In the genomic region with DNA sequence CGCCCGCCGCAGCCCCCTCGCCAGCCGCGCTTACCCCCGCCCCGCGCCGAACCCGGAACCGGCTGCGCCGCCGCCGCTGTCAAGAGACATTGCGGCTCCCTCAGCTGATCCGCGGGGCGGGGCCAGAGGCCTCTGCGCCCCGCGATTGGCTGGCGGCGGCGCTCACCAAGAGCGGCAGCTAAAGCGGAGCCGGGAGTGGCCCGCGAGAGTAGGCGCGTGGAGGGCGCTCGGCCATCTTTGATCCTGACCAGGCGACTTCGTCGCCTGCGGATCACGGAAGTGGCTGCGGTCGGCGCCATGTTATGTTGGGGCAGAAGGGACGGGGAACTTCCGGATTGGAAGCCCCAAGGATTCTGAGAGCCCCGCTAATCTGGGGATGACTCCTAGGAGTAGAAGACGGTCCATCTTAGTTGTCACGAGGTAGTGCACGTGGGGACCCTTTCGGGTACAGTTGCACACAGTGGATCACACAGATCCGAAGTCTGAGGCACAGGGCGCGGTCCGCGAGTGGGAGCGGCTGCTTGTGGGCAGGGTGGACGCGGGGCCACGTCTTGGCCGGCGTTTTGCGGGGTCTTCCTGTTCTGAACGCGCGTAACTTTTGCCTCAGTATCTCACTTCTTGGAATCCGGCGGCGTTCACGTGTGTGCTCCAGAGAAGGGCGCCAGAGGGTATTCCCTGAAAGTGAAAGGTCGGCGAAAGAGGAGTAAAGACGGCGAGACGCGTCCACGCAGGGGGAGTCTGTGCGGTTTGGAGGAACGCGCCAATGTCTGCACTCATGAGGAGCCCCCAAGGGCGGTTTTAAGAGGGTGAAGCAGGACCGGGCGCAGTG, we compare ENCODE assay signal across 1 cellular context.
TF ChIP-seq lines count a peak whose summit lies in the region.

A gene with protein sequence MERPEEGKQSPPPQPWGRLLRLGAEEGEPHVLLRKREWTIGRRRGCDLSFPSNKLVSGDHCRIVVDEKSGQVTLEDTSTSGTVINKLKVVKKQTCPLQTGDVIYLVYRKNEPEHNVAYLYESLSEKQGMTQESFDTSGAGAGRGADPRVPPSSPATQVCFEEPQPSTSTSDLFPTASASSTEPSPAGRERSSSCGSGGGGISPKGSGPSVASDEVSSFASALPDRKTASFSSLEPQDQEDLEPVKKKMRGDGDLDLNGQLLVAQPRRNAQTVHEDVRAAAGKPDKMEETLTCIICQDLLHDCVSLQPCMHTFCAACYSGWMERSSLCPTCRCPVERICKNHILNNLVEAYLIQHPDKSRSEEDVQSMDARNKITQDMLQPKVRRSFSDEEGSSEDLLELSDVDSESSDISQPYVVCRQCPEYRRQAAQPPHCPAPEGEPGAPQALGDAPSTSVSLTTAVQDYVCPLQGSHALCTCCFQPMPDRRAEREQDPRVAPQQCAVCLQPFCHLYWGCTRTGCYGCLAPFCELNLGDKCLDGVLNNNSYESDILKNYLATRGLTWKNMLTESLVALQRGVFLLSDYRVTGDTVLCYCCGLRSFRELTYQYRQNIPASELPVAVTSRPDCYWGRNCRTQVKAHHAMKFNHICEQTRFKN (minus strand): TSS at position 93 of the 829 bp plus-strand sequence. CDS start 277 bp downstream, outside the sequence.

TF ChIP-seq in K562, 482 proteins besides CTCF, POLR2A, EP300 and RAD21 (continued from another document and continues in another):
- TF ChIP-seq, protein P1, sequence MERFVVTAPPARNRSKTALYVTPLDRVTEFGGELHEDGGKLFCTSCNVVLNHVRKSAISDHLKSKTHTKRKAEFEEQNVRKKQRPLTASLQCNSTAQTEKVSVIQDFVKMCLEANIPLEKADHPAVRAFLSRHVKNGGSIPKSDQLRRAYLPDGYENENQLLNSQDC (CRISPR knock-in tag; IDR thresholded peaks at IDR 0.05), result no peak
- no peak for TF ChIP-seq PHB (CRISPR knock-in tag; IDR thresholded peaks at IDR 0.05)
- TF ChIP-seq HMGN3 (IDR thresholded peaks at IDR 0.05; ENCODE audit: borderline replicate concordance, extremely low read depth, insufficient read length, low read depth, low read length), result peak; percentile 84
- peak; percentile 69; the same call in 1 of the 2 replicates for TF ChIP-seq SRSF1 (IDR thresholded peaks at IDR 0.05; ENCODE audit: low read depth, low read length)
- no peak; the same call in 1 of the 2 replicates for TF ChIP-seq FOSL1 (tag; conservative IDR thresholded peaks at IDR 0.05)
- TF ChIP-seq FOXP1 (CRISPR knock-in tag; IDR thresholded peaks at IDR 0.05), result no peak
- TF ChIP-seq, protein P2, sequence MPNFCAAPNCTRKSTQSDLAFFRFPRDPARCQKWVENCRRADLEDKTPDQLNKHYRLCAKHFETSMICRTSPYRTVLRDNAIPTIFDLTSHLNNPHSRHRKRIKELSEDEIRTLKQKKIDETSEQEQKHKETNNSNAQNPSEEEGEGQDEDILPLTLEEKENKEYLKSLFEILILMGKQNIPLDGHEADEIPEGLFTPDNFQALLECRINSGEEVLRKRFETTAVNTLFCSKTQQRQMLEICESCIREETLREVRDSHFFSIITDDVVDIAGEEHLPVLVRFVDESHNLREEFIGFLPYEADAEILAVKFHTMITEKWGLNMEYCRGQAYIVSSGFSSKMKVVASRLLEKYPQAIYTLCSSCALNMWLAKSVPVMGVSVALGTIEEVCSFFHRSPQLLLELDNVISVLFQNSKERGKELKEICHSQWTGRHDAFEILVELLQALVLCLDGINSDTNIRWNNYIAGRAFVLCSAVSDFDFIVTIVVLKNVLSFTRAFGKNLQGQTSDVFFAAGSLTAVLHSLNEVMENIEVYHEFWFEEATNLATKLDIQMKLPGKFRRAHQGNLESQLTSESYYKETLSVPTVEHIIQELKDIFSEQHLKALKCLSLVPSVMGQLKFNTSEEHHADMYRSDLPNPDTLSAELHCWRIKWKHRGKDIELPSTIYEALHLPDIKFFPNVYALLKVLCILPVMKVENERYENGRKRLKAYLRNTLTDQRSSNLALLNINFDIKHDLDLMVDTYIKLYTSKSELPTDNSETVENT (CRISPR knock-in tag; IDR thresholded peaks at IDR 0.05), result no peak
- TF ChIP-seq ATF7 (IDR thresholded peaks at IDR 0.05), result peak; percentile 73
- TF ChIP-seq ZZZ3 (IDR thresholded peaks at IDR 0.05), result no peak
- no peak for TF ChIP-seq TCF3 (CRISPR knock-in tag; IDR thresholded peaks at IDR 0.05)
- no peak for TF ChIP-seq NCOR1 (IDR thresholded peaks at IDR 0.05)
- TF ChIP-seq SLC30A9 (CRISPR knock-in tag; IDR thresholded peaks at IDR 0.05), result no peak
- peak; percentile 90 for TF ChIP-seq MTA1 (IDR thresholded peaks at IDR 0.05; ENCODE audit: borderline replicate concordance)
- TF ChIP-seq, protein P3, sequence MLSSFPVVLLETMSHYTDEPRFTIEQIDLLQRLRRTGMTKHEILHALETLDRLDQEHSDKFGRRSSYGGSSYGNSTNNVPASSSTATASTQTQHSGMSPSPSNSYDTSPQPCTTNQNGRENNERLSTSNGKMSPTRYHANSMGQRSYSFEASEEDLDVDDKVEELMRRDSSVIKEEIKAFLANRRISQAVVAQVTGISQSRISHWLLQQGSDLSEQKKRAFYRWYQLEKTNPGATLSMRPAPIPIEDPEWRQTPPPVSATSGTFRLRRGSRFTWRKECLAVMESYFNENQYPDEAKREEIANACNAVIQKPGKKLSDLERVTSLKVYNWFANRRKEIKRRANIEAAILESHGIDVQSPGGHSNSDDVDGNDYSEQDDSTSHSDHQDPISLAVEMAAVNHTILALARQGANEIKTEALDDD (IDR thresholded peaks at IDR 0.05), result no peak
- TF ChIP-seq ZNF174 (CRISPR knock-in tag; IDR thresholded peaks at IDR 0.05), result no peak
- TF ChIP-seq, protein P4, sequence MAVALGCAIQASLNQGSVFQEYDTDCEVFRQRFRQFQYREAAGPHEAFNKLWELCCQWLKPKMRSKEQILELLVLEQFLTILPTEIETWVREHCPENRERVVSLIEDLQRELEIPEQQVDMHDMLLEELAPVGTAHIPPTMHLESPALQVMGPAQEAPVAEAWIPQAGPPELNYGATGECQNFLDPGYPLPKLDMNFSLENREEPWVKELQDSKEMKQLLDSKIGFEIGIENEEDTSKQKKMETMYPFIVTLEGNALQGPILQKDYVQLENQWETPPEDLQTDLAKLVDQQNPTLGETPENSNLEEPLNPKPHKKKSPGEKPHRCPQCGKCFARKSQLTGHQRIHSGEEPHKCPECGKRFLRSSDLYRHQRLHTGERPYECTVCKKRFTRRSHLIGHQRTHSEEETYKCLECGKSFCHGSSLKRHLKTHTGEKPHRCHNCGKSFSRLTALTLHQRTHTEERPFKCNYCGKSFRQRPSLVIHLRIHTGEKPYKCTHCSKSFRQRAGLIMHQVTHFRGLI (CRISPR knock-in tag; IDR thresholded peaks at IDR 0.05), result no peak
- no peak for TF ChIP-seq SIN3B (IDR thresholded peaks at IDR 0.05; ENCODE audit: low read depth)
- TF ChIP-seq FOXA3 (CRISPR knock-in tag; conservative IDR thresholded peaks at IDR 0.05 in 1 of 2, IDR thresholded peaks at IDR 0.05 in 1 of 2), result no peak
- TF ChIP-seq, protein P5, sequence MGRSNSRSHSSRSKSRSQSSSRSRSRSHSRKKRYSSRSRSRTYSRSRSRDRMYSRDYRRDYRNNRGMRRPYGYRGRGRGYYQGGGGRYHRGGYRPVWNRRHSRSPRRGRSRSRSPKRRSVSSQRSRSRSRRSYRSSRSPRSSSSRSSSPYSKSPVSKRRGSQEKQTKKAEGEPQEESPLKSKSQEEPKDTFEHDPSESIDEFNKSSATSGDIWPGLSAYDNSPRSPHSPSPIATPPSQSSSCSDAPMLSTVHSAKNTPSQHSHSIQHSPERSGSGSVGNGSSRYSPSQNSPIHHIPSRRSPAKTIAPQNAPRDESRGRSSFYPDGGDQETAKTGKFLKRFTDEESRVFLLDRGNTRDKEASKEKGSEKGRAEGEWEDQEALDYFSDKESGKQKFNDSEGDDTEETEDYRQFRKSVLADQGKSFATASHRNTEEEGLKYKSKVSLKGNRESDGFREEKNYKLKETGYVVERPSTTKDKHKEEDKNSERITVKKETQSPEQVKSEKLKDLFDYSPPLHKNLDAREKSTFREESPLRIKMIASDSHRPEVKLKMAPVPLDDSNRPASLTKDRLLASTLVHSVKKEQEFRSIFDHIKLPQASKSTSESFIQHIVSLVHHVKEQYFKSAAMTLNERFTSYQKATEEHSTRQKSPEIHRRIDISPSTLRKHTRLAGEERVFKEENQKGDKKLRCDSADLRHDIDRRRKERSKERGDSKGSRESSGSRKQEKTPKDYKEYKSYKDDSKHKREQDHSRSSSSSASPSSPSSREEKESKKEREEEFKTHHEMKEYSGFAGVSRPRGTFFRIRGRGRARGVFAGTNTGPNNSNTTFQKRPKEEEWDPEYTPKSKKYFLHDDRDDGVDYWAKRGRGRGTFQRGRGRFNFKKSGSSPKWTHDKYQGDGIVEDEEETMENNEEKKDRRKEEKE (IDR thresholded peaks at IDR 0.05; ENCODE audit: borderline replicate concordance in 1 of 2, control insufficient read depth in 1 of 2, low read depth in 2 of 2, low read length in 1 of 2), result no peak
- no peak for TF ChIP-seq ZNF79 (CRISPR knock-in tag; IDR thresholded peaks at IDR 0.05; ENCODE audit: low read depth)
- TF ChIP-seq, protein P6, sequence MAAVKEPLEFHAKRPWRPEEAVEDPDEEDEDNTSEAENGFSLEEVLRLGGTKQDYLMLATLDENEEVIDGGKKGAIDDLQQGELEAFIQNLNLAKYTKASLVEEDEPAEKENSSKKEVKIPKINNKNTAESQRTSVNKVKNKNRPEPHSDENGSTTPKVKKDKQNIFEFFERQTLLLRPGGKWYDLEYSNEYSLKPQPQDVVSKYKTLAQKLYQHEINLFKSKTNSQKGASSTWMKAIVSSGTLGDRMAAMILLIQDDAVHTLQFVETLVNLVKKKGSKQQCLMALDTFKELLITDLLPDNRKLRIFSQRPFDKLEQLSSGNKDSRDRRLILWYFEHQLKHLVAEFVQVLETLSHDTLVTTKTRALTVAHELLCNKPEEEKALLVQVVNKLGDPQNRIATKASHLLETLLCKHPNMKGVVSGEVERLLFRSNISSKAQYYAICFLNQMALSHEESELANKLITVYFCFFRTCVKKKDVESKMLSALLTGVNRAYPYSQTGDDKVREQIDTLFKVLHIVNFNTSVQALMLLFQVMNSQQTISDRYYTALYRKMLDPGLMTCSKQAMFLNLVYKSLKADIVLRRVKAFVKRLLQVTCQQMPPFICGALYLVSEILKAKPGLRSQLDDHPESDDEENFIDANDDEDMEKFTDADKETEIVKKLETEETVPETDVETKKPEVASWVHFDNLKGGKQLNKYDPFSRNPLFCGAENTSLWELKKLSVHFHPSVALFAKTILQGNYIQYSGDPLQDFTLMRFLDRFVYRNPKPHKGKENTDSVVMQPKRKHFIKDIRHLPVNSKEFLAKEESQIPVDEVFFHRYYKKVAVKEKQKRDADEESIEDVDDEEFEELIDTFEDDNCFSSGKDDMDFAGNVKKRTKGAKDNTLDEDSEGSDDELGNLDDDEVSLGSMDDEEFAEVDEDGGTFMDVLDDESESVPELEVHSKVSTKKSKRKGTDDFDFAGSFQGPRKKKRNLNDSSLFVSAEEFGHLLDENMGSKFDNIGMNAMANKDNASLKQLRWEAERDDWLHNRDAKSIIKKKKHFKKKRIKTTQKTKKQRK (IDR thresholded peaks at IDR 0.05; ENCODE audit: borderline replicate concordance, low read depth, low read length), result no peak
- TF ChIP-seq NUFIP1 (IDR thresholded peaks at IDR 0.05; ENCODE audit: partially characterized antibody), result no peak
- no peak for TF ChIP-seq RUNX1 (IDR thresholded peaks at IDR 0.05; ENCODE audit: low read depth)
- no peak for TF ChIP-seq MAFG (tag; conservative IDR thresholded peaks at IDR 0.05)
- TF ChIP-seq RCOR1 (IDR thresholded peaks at IDR 0.05; ENCODE audit: borderline replicate concordance in 1 of 2, low read depth in 2 of 2, low read length in 2 of 2), result no peak
- no peak for TF ChIP-seq ZNF445 (CRISPR knock-in tag; IDR thresholded peaks at IDR 0.05; ENCODE audit: low read depth)
- TF ChIP-seq ZNF695 (CRISPR knock-in tag; IDR thresholded peaks at IDR 0.05), result no peak
- TF ChIP-seq NFIC (IDR thresholded peaks at IDR 0.05), result no peak; the same call in 1 of the 2 replicates
- TF ChIP-seq TBP (optimal IDR thresholded peaks at IDR 0.05; ENCODE audit: low read depth, low read length), result peak; percentile 49
- TF ChIP-seq PHF20 (IDR thresholded peaks at IDR 0.05; ENCODE audit: partially characterized antibody), result peak; percentile 96
- TF ChIP-seq IFI16 (CRISPR knock-in tag; IDR thresholded peaks at IDR 0.05), result no peak
- TF ChIP-seq, protein P7, sequence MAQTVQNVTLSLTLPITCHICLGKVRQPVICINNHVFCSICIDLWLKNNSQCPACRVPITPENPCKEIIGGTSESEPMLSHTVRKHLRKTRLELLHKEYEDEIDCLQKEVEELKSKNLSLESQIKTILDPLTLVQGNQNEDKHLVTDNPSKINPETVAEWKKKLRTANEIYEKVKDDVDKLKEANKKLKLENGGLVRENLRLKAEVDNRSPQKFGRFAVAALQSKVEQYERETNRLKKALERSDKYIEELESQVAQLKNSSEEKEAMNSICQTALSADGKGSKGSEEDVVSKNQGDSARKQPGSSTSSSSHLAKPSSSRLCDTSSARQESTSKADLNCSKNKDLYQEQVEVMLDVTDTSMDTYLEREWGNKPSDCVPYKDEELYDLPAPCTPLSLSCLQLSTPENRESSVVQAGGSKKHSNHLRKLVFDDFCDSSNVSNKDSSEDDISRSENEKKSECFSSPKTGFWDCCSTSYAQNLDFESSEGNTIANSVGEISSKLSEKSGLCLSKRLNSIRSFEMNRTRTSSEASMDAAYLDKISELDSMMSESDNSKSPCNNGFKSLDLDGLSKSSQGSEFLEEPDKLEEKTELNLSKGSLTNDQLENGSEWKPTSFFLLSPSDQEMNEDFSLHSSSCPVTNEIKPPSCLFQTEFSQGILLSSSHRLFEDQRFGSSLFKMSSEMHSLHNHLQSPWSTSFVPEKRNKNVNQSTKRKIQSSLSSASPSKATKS (CRISPR knock-in tag; IDR thresholded peaks at IDR 0.05), result no peak
- TF ChIP-seq HNRNPL (IDR thresholded peaks at IDR 0.05; ENCODE audit: low read depth, low read length), result no peak
- no peak for TF ChIP-seq SMARCA4 (IDR thresholded peaks at IDR 0.05)
- TF ChIP-seq RBM17 (IDR thresholded peaks at IDR 0.05; ENCODE audit: borderline replicate concordance, low read depth, low read length), result no peak
- TF ChIP-seq ESRRA (IDR thresholded peaks at IDR 0.05; ENCODE audit: borderline replicate concordance, low read depth), result peak; percentile 81
- TF ChIP-seq ZNF239 (CRISPR knock-in tag; IDR thresholded peaks at IDR 0.05), result no peak
- TF ChIP-seq CREBBP (IDR thresholded peaks at IDR 0.05; ENCODE audit: low read depth, low read length), result no peak
- TF ChIP-seq, protein P8, sequence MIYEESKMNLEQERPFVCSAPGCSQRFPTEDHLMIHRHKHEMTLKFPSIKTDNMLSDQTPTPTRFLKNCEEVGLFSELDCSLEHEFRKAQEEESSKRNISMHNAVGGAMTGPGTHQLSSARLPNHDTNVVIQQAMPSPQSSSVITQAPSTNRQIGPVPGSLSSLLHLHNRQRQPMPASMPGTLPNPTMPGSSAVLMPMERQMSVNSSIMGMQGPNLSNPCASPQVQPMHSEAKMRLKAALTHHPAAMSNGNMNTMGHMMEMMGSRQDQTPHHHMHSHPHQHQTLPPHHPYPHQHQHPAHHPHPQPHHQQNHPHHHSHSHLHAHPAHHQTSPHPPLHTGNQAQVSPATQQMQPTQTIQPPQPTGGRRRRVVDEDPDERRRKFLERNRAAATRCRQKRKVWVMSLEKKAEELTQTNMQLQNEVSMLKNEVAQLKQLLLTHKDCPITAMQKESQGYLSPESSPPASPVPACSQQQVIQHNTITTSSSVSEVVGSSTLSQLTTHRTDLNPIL (CRISPR knock-in tag; IDR thresholded peaks at IDR 0.05), result no peak
- no peak for TF ChIP-seq ZNF24 (IDR thresholded peaks at IDR 0.05)
- TF ChIP-seq MED1 (CRISPR knock-in tag; IDR thresholded peaks at IDR 0.05; ENCODE audit: borderline replicate concordance), result no peak
- no peak for TF ChIP-seq RHOXF2B (CRISPR knock-in tag; conservative IDR thresholded peaks at IDR 0.05)
- TF ChIP-seq NFYB (IDR thresholded peaks at IDR 0.05; ENCODE audit: extremely low read depth, insufficient read length), result peak; percentile 61
- TF ChIP-seq ZFX (CRISPR knock-in tag; IDR thresholded peaks at IDR 0.05), result peak; percentile 51; the same call in 1 of the 2 replicates
- TF ChIP-seq ZFP30 (CRISPR knock-in tag; IDR thresholded peaks at IDR 0.05; ENCODE audit: borderline replicate concordance), result no peak
- TF ChIP-seq KLF10 (CRISPR knock-in tag; IDR thresholded peaks at IDR 0.05), result no peak
- TF ChIP-seq ZNF121 (CRISPR knock-in tag; conservative IDR thresholded peaks at IDR 0.05), result no peak
